Comparison of ENCODE assay signal across 13 cellular contexts in the genomic region with DNA sequence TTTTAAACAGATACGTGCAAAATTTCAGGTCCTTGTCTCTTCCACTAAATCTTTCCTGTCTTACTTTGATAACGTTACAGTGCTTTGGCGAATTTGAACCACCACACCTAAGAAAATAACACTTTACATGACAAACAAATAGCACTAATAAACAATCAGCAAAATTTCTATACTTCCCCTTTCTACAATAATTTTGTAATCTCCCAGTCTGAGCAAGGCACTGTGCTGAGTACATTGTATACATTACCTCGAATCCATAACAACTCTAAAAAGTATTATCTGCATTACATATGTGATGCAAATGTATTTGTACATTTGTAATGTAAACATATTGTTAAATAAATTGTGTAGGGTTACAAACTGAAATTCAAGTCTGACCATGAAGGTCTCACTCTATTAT. TPM values are rescaled to one million over a fixed set of nuclear protein-coding genes. Genes with fewer than 3 reads are reported as not detected.
DNase-seq lines count a peak whose midpoint lies in the region; TF ChIP-seq lines count a peak whose summit lies in the region.
"Had no signal": no experiment of that assay in that cellular context is flagged by ENCODE, and none has a peak within 500 bp of the region (broad histone marks: within the 10 kb centered on the region; RNA-seq: fewer than 3 reads in every experiment).

No MANE protein-coding gene starts in this region.

- H3K27ac Mint-ChIP-seq in activated naive CD8-positive, alpha-beta T cell = peak overlapping the region; percentile 23
- H3K27ac Mint-ChIP-seq in activated naive CD8-positive, alpha-beta T cell treated with anti-CD3 and anti-CD28 coated beads for 36 hours = no peak overlapping the region
- peak overlapping the region; percentile 5 for H3K27ac Mint-ChIP-seq in endodermal cell

- TF ChIP-seq CTCF in endodermal cell (conservative IDR thresholded peaks at IDR 0.05) = no peak

- H3K4me3 ChIP-seq in endodermal cell (ENCODE audit: low read length) (no peak overlapping the region), subcutaneous abdominal adipose tissue (ENCODE audit: low read depth in 1 of 5, low read length in 5 of 5) (no peak overlapping the region)
- H3K4me3 ChIP-seq: body of pancreas, lower lobe of right lung, spleen had no signal

- H3K9me3 ChIP-seq in endodermal cell (ENCODE audit: control insufficient read depth, low read length) = no peaks in the 10 kb centered on the region
- no peaks in the 10 kb centered on the region for H3K9me3 ChIP-seq in subcutaneous abdominal adipose tissue (ENCODE audit: control insufficient read depth in 5 of 5, low read length in 5 of 5)
- H3K9me3 ChIP-seq: body of pancreas, lower lobe of right lung, spleen had no signal

- H3K9ac ChIP-seq in endodermal cell (ENCODE audit: extremely low read depth, low read length, poor library complexity, severe bottlenecking) = no peak overlapping the region
- H3K9ac ChIP-seq in subcutaneous abdominal adipose tissue (ENCODE audit: low read length in 5 of 5) = peak overlapping the region in 1 of 5 donors; percentile 8

- no peaks in the 10 kb centered on the region for H3K9me3 Mint-ChIP-seq in activated naive CD8-positive, alpha-beta T cell (ENCODE audit: low read depth)
- no peaks in the 10 kb centered on the region for H3K9me3 Mint-ChIP-seq in activated naive CD8-positive, alpha-beta T cell treated with anti-CD3 and anti-CD28 coated beads for 36 hours
- no peaks in the 10 kb centered on the region for H3K9me3 Mint-ChIP-seq in endodermal cell

- H3K27ac ChIP-seq in endodermal cell (ENCODE audit: low read depth, low read length) = no peak overlapping the region
- H3K27ac ChIP-seq in subcutaneous abdominal adipose tissue (ENCODE audit: low read depth, low read length) = peak overlapping the region; percentile 58
- H3K27ac ChIP-seq: lower lobe of right lung had no signal

- no peak overlapping the region for H3K4me3 Mint-ChIP-seq in activated naive CD8-positive, alpha-beta T cell
- no peak overlapping the region for H3K4me3 Mint-ChIP-seq in activated naive CD8-positive, alpha-beta T cell treated with anti-CD3 and anti-CD28 coated beads for 36 hours
- no peak overlapping the region for H3K4me3 Mint-ChIP-seq in endodermal cell

- peaks cover 2% of the 10 kb centered on the region for H3K36me3 Mint-ChIP-seq in activated naive CD8-positive, alpha-beta T cell
- peaks cover 6% of the 10 kb centered on the region for H3K36me3 Mint-ChIP-seq in activated naive CD8-positive, alpha-beta T cell treated with anti-CD3 and anti-CD28 coated beads for 36 hours
- peaks cover 8% of the 10 kb centered on the region for H3K36me3 Mint-ChIP-seq in endodermal cell (ENCODE audit: low read depth)

- H3K36me3 ChIP-seq in endodermal cell (ENCODE audit: control insufficient read depth, insufficient read depth, low read length) (peaks cover 10% of the 10 kb centered on the region), subcutaneous abdominal adipose tissue (ENCODE audit: control insufficient read depth in 5 of 5, insufficient read depth in 5 of 5, low read length in 5 of 5) (no peaks in the 10 kb centered on the region)
- H3K36me3 ChIP-seq: lower lobe of right lung, spleen had no signal

- no peaks in the 10 kb centered on the region for H3K27me3 ChIP-seq in endodermal cell (ENCODE audit: control insufficient read depth, insufficient read depth, low read length, poor library complexity, severe bottlenecking)
- no peaks in the 10 kb centered on the region for H3K27me3 ChIP-seq in subcutaneous abdominal adipose tissue (ENCODE audit: control insufficient read depth in 5 of 5, insufficient read depth in 4 of 5, low read length in 5 of 5)
- H3K27me3 ChIP-seq: body of pancreas, spleen had no signal

- DNase-seq in activated naive CD8-positive, alpha-beta T cell treated with anti-CD3 and anti-CD28 coated beads for 36 hours = no peak
- DNase-seq in OCI-M1 (lab: John Stamatoyannopoulos, UW) = peak; percentile 53
- no peak for DNase-seq in endodermal cell
- no peak for DNase-seq in pons (ENCODE audit: low spot score)
- no peak for DNase-seq in COLO829 (ENCODE audit: low spot score)
- DNase-seq in iPS-NIHi11 (ENCODE audit: low spot score) = no peak
- DNase-seq: body of pancreas, lower lobe of right lung, NCI-H1694 treated with DMSO at 0.1 percent for 48 hours, occipital lobe, spleen had no signal

- H3K4me1 Mint-ChIP-seq in activated naive CD8-positive, alpha-beta T cell (ENCODE audit: low read depth) = peaks cover 78% of the 10 kb centered on the region
- peaks cover 57% of the 10 kb centered on the region for H3K4me1 Mint-ChIP-seq in activated naive CD8-positive, alpha-beta T cell treated with anti-CD3 and anti-CD28 coated beads for 36 hours
- H3K4me1 Mint-ChIP-seq in endodermal cell = peaks cover 26% of the 10 kb centered on the region

- H3K4me1 ChIP-seq in endodermal cell (ENCODE audit: control insufficient read depth, insufficient read depth, low read length) (no peaks in the 10 kb centered on the region), subcutaneous abdominal adipose tissue (ENCODE audit: control insufficient read depth in 5 of 5, insufficient read depth in 5 of 5, low read length in 5 of 5) (peaks cover 4 to 74% (median 47%) of the 10 kb centered on the region in 5 donors)

- H3K27me3 Mint-ChIP-seq in activated naive CD8-positive, alpha-beta T cell = no peaks in the 10 kb centered on the region
- H3K27me3 Mint-ChIP-seq in activated naive CD8-positive, alpha-beta T cell treated with anti-CD3 and anti-CD28 coated beads for 36 hours = no peaks in the 10 kb centered on the region
- no peaks in the 10 kb centered on the region for H3K27me3 Mint-ChIP-seq in endodermal cell (ENCODE audit: insufficient read depth)

- WGBS in endodermal cell (ENCODE audit: insufficient coverage in 1 of 2, insufficient read length in 1 of 2), 2 experiments = 83 to 88% methylated on average over 3 of the region's 4 CpGs

RNA-seq across cellular contexts. Expression of gene RTN4, which starts 49.9 kb away (rescaled TPM):
- total RNA-seq in activated naive CD8-positive, alpha-beta T cell treated with anti-CD3 and anti-CD28 coated beads for 36 hours = 10 to 100 TPM; 86.5 to 90.7 TPM
- total RNA-seq in endodermal cell = 100 to 1,000 TPM; 180 to 225 TPM
- polyA plus RNA-seq in endodermal cell (2013, experiment 1 of 2) = 248 TPM
- polyA plus RNA-seq in endodermal cell (2013, experiment 2 of 2) = 241 TPM
